ENCODE assay signal across 8 cellular contexts in genomic region chr9:127930298-127931091, GRCh38. TPM values are rescaled to one million over a fixed set of nuclear protein-coding genes. Genes with fewer than 3 reads are reported as not detected.
A peak's percentile ranks its signal among the peaks of the same experiment; 100 is the strongest.
DNase-seq lines count a peak whose midpoint lies in the region; ATAC-seq and TF ChIP-seq lines count a peak whose summit lies in the region.

PIP5KL1 (minus strand) TSS chr9:127930777; CDS start chr9:127930752, 25 bp downstream.

- H3K4me1 Mint-ChIP-seq in activated naive CD8-positive, alpha-beta T cell (ENCODE audit: low read depth): peaks cover 30% of the 10 kb centered on the region

- H3K27ac ChIP-seq in DOHH2 (ENCODE audit: low read depth, low read length) (no peak within 1 kb of the TSS), HUES6 (ENCODE audit: low read depth, low read length) (peak within 1 kb of the TSS; percentile 27; the same call in 1 of the 2 replicates), SJCRH30 (peak within 1 kb of the TSS; percentile 39), neutrophil (no peak within 1 kb of the TSS), tibial nerve (peak within 1 kb of the TSS in 2 of 4 donors; percentile 67)

- TF ChIP-seq CTCF in DOHH2 (IDR thresholded peaks at IDR 0.05; ENCODE audit: low read depth, low read length, poor library complexity, severe bottlenecking) (peak; percentile 21), neutrophil (IDR thresholded peaks at IDR 0.05) (no peak), tibial nerve (IDR thresholded peaks at IDR 0.05) (no peak)

- DNase-seq in SJCRH30: peak; percentile 92 to 93
- peak; percentile 86 for DNase-seq in glomerular visceral epithelial cell (ENCODE audit: extremely low spot score)
- peak in 1 of 2 donors; percentile 70 for DNase-seq in tibial nerve (ENCODE audit: low spot score in 2 of 2)

- peak within 1 kb of the TSS; percentile 41 for H3K27ac Mint-ChIP-seq in activated naive CD8-positive, alpha-beta T cell

- H3K27me3 ChIP-seq in DOHH2 (ENCODE audit: control insufficient read depth, low read length): peaks cover 44% of the 10 kb centered on the region
- peaks cover 43% of the 10 kb centered on the region for H3K27me3 ChIP-seq in HUES6 (ENCODE audit: control insufficient read depth, insufficient read depth, low read length)
- peaks cover 22% of the 10 kb centered on the region for H3K27me3 ChIP-seq in SJCRH30
- peaks cover 66% of the 10 kb centered on the region for H3K27me3 ChIP-seq in neutrophil
- peaks cover 0 to 37% of the 10 kb centered on the region in 2 donors for H3K27me3 ChIP-seq in tibial nerve

- peaks cover 9% of the 10 kb centered on the region for H3F3A ChIP-seq in DOHH2 (ENCODE audit: control insufficient read depth, insufficient read depth)

- H3K9ac ChIP-seq in HUES6 (ENCODE audit: low read length): peak within 1 kb of the TSS; percentile 55

- peak in 1 of 2 donors; percentile 3 for TF ChIP-seq EP300 in tibial nerve (IDR thresholded peaks at IDR 0.05)

- WGBS in tibial nerve, 2 donors: 1 to 2% methylated on average over 42 to 60 of the region's 68 CpGs

- peak within 1 kb of the TSS; percentile 76 for H3K4me3 Mint-ChIP-seq in activated naive CD8-positive, alpha-beta T cell

- ATAC-seq in GM21528 (IDR thresholded peaks at IDR 0.05; ENCODE audit: low FRiP score, unreplicated experiment): peak; percentile 73

- H3K4me1 ChIP-seq in DOHH2 (ENCODE audit: control insufficient read depth, low read length) (peaks cover 35% of the 10 kb centered on the region), HUES6 (ENCODE audit: control insufficient read depth, insufficient read depth, low read length) (peaks cover 36% of the 10 kb centered on the region), SJCRH30 (peaks cover 14% of the 10 kb centered on the region; the same call in 1 of the 2 replicates), neutrophil (ENCODE audit: control insufficient read depth in 1 of 2, insufficient read depth in 1 of 2, low read depth in 1 of 2, low read length in 1 of 2) (peaks cover 24 to 28% of the 10 kb centered on the region in 2 experiments), tibial nerve (peaks cover 0 to 46% (median 27%) of the 10 kb centered on the region in 4 donors)

- peaks cover 3% of the 10 kb centered on the region; the same call in 1 of the 2 replicates for H4K20me1 ChIP-seq in DOHH2 (ENCODE audit: control insufficient read depth, insufficient read depth, low read depth, low read length)

- peak within 1 kb of the TSS; percentile 73 for H3K4me3 ChIP-seq in DOHH2 (ENCODE audit: low read length)
- peak within 1 kb of the TSS; percentile 56 for H3K4me3 ChIP-seq in HUES6 (ENCODE audit: low read depth, low read length)
- H3K4me3 ChIP-seq in SJCRH30: peak within 1 kb of the TSS; percentile 65
- peak within 1 kb of the TSS; percentile 45 to 65 for H3K4me3 ChIP-seq in neutrophil (ENCODE audit: low read depth in 1 of 2, low read length in 1 of 2)
- peak within 1 kb of the TSS; percentile 29 to 66 (median 52) for H3K4me3 ChIP-seq in tibial nerve

- H3K79me2 ChIP-seq in DOHH2 (ENCODE audit: control insufficient read depth, low read length): peaks cover 4% of the 10 kb centered on the region

- no peaks in the 10 kb centered on the region for H3K36me3 Mint-ChIP-seq in activated naive CD8-positive, alpha-beta T cell

- no peaks in the 10 kb centered on the region for H3K9me3 ChIP-seq in DOHH2 (ENCODE audit: control insufficient read depth, insufficient read depth, low read length)
- no peaks in the 10 kb centered on the region for H3K9me3 ChIP-seq in HUES6 (ENCODE audit: control insufficient read depth, insufficient read depth, low read depth, low read length)
- H3K9me3 ChIP-seq in SJCRH30 (replicated peaks): no peaks in the 10 kb centered on the region
- H3K9me3 ChIP-seq in neutrophil: no peaks in the 10 kb centered on the region
- no peaks in the 10 kb centered on the region for H3K9me3 ChIP-seq in tibial nerve

- no peak for TF ChIP-seq POLR2A in tibial nerve (IDR thresholded peaks at IDR 0.05)

- peaks cover 9% of the 10 kb centered on the region; the same call in 1 of the 2 replicates for H3K36me3 ChIP-seq in DOHH2 (ENCODE audit: control insufficient read depth, low read length)
- no peaks in the 10 kb centered on the region for H3K36me3 ChIP-seq in HUES6 (ENCODE audit: control insufficient read depth, insufficient read depth, low read length)
- H3K36me3 ChIP-seq in SJCRH30: no peaks in the 10 kb centered on the region
- H3K36me3 ChIP-seq in neutrophil: peaks cover 2% of the 10 kb centered on the region
- peaks cover 0 to 16% (median 0%) of the 10 kb centered on the region in 3 donors for H3K36me3 ChIP-seq in tibial nerve

- no peaks in the 10 kb centered on the region for H3K9me2 ChIP-seq in DOHH2 (replicated peaks; ENCODE audit: control insufficient read depth, low read length)

- H3K4me2 ChIP-seq in DOHH2 (ENCODE audit: low read length): peak within 1 kb of the TSS; percentile 80

- no peaks in the 10 kb centered on the region for H3K9me3 Mint-ChIP-seq in activated naive CD8-positive, alpha-beta T cell (ENCODE audit: low read depth)

- no peaks in the 10 kb centered on the region for H3K27me3 Mint-ChIP-seq in activated naive CD8-positive, alpha-beta T cell

RNA-seq across cellular contexts. Expression of gene PIP5KL1, which starts in this region (rescaled TPM):
- total RNA-seq in SJCRH30 (2014; rRNA removed; shearing (Covaris generic)): 0.20 and 0.51 TPM in 2 replicates
- total RNA-seq in tibial nerve: under 1 TPM in 1 of 4 donors, not detected in 3; 0.59 TPM

Comparison
In these comparisons a context has a peak if more than half of its experiments do, and no peak if none do; other contexts are left out.
1. Peak in DNase-seq, H3K4me3 ChIP-seq and H3K27ac ChIP-seq in SJCRH30; RNA of the gene not detected or under 1 TPM.